8 cellular contexts compared by ENCODE assay signal in the genomic region with DNA sequence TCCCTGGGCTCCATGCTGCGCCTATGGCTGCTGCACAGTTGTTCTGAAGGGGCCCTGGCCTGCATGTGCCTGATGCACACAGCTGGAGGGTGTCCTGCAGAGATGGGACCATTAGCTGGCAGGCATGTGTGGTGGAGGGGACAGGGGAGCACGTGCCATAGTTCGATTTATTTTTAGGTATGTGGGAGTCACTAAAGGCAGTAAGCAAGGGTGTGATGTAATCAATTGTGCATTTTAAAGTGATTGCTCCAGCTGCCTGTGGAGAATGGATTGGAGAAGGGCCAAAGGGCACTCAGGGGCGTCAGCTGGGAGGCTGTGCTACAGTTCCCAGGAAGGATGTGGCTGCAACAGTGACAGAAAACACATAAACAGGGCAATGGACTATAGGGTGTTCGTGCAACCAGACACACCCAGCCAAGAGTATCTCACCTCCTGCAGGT.
DNase-seq lines count a peak whose midpoint lies in the region; ATAC-seq and TF ChIP-seq lines count a peak whose summit lies in the region.

No MANE protein-coding gene starts in this region.

- intact Hi-C loops in naive thymus-derived CD4-positive, alpha-beta T cell (cut with micrococcal nuclease) = loop anchor here (1.0 to 10.0 kb wide), 19 partner anchors 10 to 437 kb away; a partner anchor contains a TSS

- H3K9me3 ChIP-seq in naive thymus-derived CD4-positive, alpha-beta T cell (ENCODE audit: control insufficient read depth in 2 of 3, low read length in 3 of 3) = no peaks in the 10 kb centered on the region

- H3K4me1 ChIP-seq in naive thymus-derived CD4-positive, alpha-beta T cell (ENCODE audit: control insufficient read depth in 2 of 2, insufficient read depth in 2 of 2, low read length in 2 of 2) = peaks cover 84 to 89% of the 10 kb centered on the region in 2 donors

- peaks cover 0 to 19% (median 0%) of the 10 kb centered on the region in 5 donors for H3K36me3 Mint-ChIP-seq in naive thymus-derived CD4-positive, alpha-beta T cell

- H3K27ac ChIP-seq in brain microvascular endothelial cell = peak overlapping the region; percentile 77
- peak overlapping the region; percentile 94 for H3K27ac ChIP-seq in naive thymus-derived CD4-positive, alpha-beta T cell (ENCODE audit: low read depth, low read length)

- H3K4me3 Mint-ChIP-seq in naive thymus-derived CD4-positive, alpha-beta T cell = peak overlapping the region; percentile 60 to 87 (median 74)

- no peaks in the 10 kb centered on the region for H3K27me3 ChIP-seq in brain microvascular endothelial cell (replicated peaks)
- no peaks in the 10 kb centered on the region for H3K27me3 ChIP-seq in naive thymus-derived CD4-positive, alpha-beta T cell (ENCODE audit: control insufficient read depth in 2 of 2, insufficient read depth in 2 of 2, low read length in 2 of 2)

- DNase-seq in NCI-H1092 treated with DMSO at 0.1 percent for 48 hours (lab: John Stamatoyannopoulos, UW) = peak; percentile 31
- no peak for DNase-seq in NCI-H1092 (lab: John Stamatoyannopoulos, UW)
- DNase-seq in NCI-H748 (lab: John Stamatoyannopoulos, UW; ENCODE audit: unreplicated experiment) = peak; percentile 75
- DNase-seq in brain microvascular endothelial cell = peak; percentile 74
- DNase-seq in naive thymus-derived CD4-positive, alpha-beta T cell = peak in 5 of 9 donors; percentile 23 to 68 (median 55)
- DNase-seq in D341Med (ENCODE audit: low spot score) = no peak
- DNase-seq in GM19240 (ENCODE audit: insufficient read length, low spot score) = no peak

- CTCF ChIA-PET in naive thymus-derived CD4-positive, alpha-beta T cell (lab: Charles Lee) = interaction anchor here (0.9 to 2.3 kb wide), 12 partner anchors 11 to 316 kb away, joined by 3 to 10 read pairs (median 7); a partner anchor contains a TSS

- H3K4me3 ChIP-seq in brain microvascular endothelial cell (ENCODE audit: low read depth, low read length) = no peak overlapping the region
- H3K4me3 ChIP-seq in naive thymus-derived CD4-positive, alpha-beta T cell (ENCODE audit: low read length) = peak overlapping the region; percentile 35

- peak; percentile 24 for ATAC-seq in HG02981 (IDR thresholded peaks at IDR 0.05; ENCODE audit: unreplicated experiment)
- peak; percentile 19 for ATAC-seq in naive thymus-derived CD4-positive, alpha-beta T cell

- in situ Hi-C loops in brain microvascular endothelial cell (cut with HindIII; ENCODE audit: low pct_ligation_motif_present, low sequenced_read_pairs) = no loop called here

- no peaks in the 10 kb centered on the region for H3K36me3 ChIP-seq in brain microvascular endothelial cell (replicated peaks)
- H3K36me3 ChIP-seq in naive thymus-derived CD4-positive, alpha-beta T cell (ENCODE audit: control insufficient read depth in 2 of 3, insufficient read depth in 3 of 3, low read length in 3 of 3) = no peaks in the 10 kb centered on the region

- H3K27me3 Mint-ChIP-seq in naive thymus-derived CD4-positive, alpha-beta T cell = no peaks in the 10 kb centered on the region

- H3K9me3 Mint-ChIP-seq in naive thymus-derived CD4-positive, alpha-beta T cell = peaks cover 0 to 16% (median 0%) of the 10 kb centered on the region in 11 donors

- peak overlapping the region; percentile 92 to 100 (median 99) for H3K27ac Mint-ChIP-seq in naive thymus-derived CD4-positive, alpha-beta T cell

- peaks cover 64 to 95% (median 90%) of the 10 kb centered on the region in 7 donors for H3K4me1 Mint-ChIP-seq in naive thymus-derived CD4-positive, alpha-beta T cell

- POLR2A ChIA-PET in naive thymus-derived CD4-positive, alpha-beta T cell (lab: Charles Lee) = interaction anchor here (0.8 to 12.4 kb wide), 15 partner anchors 10 to 204 kb away, joined by 3 to 270 read pairs (median 9); a partner anchor contains a TSS

- no peak for TF ChIP-seq CTCF in brain microvascular endothelial cell (IDR thresholded peaks at IDR 0.05; ENCODE audit: low read depth, low read length, missing control alignments)

Comparison
In these comparisons a context has a peak if more than half of its experiments do, and no peak if none do; other contexts are left out.
1. DNase-seq: peak in NCI-H1092 treated with DMSO at 0.1 percent for 48 hours (single experiment), NCI-H748 (single experiment), brain microvascular endothelial cell (single experiment) and naive thymus-derived CD4-positive, alpha-beta T cell (5 of 9); none in NCI-H1092 (single experiment), D341Med (single experiment) and GM19240 (single experiment).